In genomic region chr6:160005211-160005610, GRCh38 we compare ENCODE assay signal across 18 cellular contexts. TPM values are rescaled to one million over a fixed set of nuclear protein-coding genes. Genes with fewer than 3 reads are reported as not detected.
DNase-seq lines count a peak whose midpoint lies in the region; ATAC-seq and TF ChIP-seq lines count a peak whose summit lies in the region.
"Had no signal": no experiment of that assay in that cellular context is flagged by ENCODE, and none has a peak within 500 bp of the region (broad histone marks: within the 10 kb centered on the region; RNA-seq: fewer than 3 reads in every experiment).

No MANE protein-coding gene starts in this region.

- no peaks in the 10 kb centered on the region for H3K9me3 ChIP-seq in heart left ventricle

- TF ChIP-seq POLR2A in heart left ventricle (IDR thresholded peaks at IDR 0.05): no peak

- no peak overlapping the region for H3K27ac ChIP-seq in heart left ventricle
- peak overlapping the region in 7 of 59 donors; percentile 21 to 51 (median 36) for H3K27ac ChIP-seq in dorsolateral prefrontal cortex
- H3K27ac ChIP-seq: BLaER1, GM23248 had no signal

- H3K4me3 ChIP-seq in heart left ventricle (no peak overlapping the region), H7 (ENCODE audit: insufficient read depth, low read depth, low read length) (no peak overlapping the region), dorsolateral prefrontal cortex (peak overlapping the region in 52 of 59 donors; percentile 7 to 54 (median 34))
- H3K4me3 ChIP-seq: BLaER1, GM23248 had no signal

- H3K4me1 ChIP-seq in heart left ventricle: peaks cover 0 to 45% (median 13%) of the 10 kb centered on the region in 12 donors
- H3K4me1 ChIP-seq: BLaER1 had no signal

- peak overlapping the region; percentile 77 for H3K27ac Mint-ChIP-seq in stimulated activated effector memory CD8-positive, alpha-beta T cell treated with anti-CD3 and anti-CD28 coated beads, Interleukin-12 subunit alpha, Interleukin-12 subunit beta, amount 100 ng/mL, for 72 hours
- no peak overlapping the region for H3K27ac Mint-ChIP-seq in activated T-cell treated with anti-CD3 and anti-CD28 coated beads, Interleukin-2, amount 50 U/mL, for 24 hours
- H3K27ac Mint-ChIP-seq: CD4-positive, alpha-beta T cell had no signal

- peaks cover 3% of the 10 kb centered on the region for H3K9me3 Mint-ChIP-seq in stimulated activated effector memory CD8-positive, alpha-beta T cell treated with anti-CD3 and anti-CD28 coated beads, Interleukin-12 subunit alpha, Interleukin-12 subunit beta, amount 100 ng/mL, for 72 hours
- peaks cover 3% of the 10 kb centered on the region for H3K9me3 Mint-ChIP-seq in activated T-cell treated with anti-CD3 and anti-CD28 coated beads, Interleukin-2, amount 50 U/mL, for 24 hours
- H3K9me3 Mint-ChIP-seq: CD4-positive, alpha-beta T cell had no signal

- H3K27me3 ChIP-seq in heart left ventricle: no peaks in the 10 kb centered on the region
- H3K27me3 ChIP-seq in H7 (ENCODE audit: control insufficient read depth, insufficient read depth, low read length): no peaks in the 10 kb centered on the region
- H3K27me3 ChIP-seq in dorsolateral prefrontal cortex: no peaks in the 10 kb centered on the region
- H3K27me3 ChIP-seq: BLaER1 had no signal

- H3K36me3 Mint-ChIP-seq in stimulated activated effector memory CD8-positive, alpha-beta T cell treated with anti-CD3 and anti-CD28 coated beads, Interleukin-12 subunit alpha, Interleukin-12 subunit beta, amount 100 ng/mL, for 72 hours: peaks cover 73% of the 10 kb centered on the region
- H3K36me3 Mint-ChIP-seq in activated T-cell treated with anti-CD3 and anti-CD28 coated beads, Interleukin-2, amount 50 U/mL, for 24 hours (ENCODE audit: low read depth): peaks cover 53% of the 10 kb centered on the region

- H3K4me3 Mint-ChIP-seq in stimulated activated effector memory CD8-positive, alpha-beta T cell treated with anti-CD3 and anti-CD28 coated beads, Interleukin-12 subunit alpha, Interleukin-12 subunit beta, amount 100 ng/mL, for 72 hours: peak overlapping the region; percentile 14
- no peak overlapping the region for H3K4me3 Mint-ChIP-seq in activated T-cell treated with anti-CD3 and anti-CD28 coated beads, Interleukin-2, amount 50 U/mL, for 24 hours
- H3K4me3 Mint-ChIP-seq: CD4-positive, alpha-beta T cell had no signal

- DNase-seq in Right ventricle myocardium superior: no peak
- DNase-seq in heart left ventricle: no peak
- peak; percentile 53 for DNase-seq in H7
- no peak for DNase-seq in dorsolateral prefrontal cortex
- no peak for DNase-seq in stimulated activated effector memory CD8-positive, alpha-beta T cell treated with anti-CD3 and anti-CD28 coated beads, Interleukin-12 subunit alpha, Interleukin-12 subunit beta, amount 100 ng/mL, for 72 hours (ENCODE audit: low spot score in 2 of 2)
- no peak for DNase-seq in activated T-cell treated with anti-CD3 and anti-CD28 coated beads, Interleukin-2, amount 50 U/mL, for 24 hours
- no peak for DNase-seq in head of caudate nucleus
- DNase-seq: CD4-positive, alpha-beta T cell; GM23248; HCEC 1CT; IMR-90; NCI-H1694; NCI-H2081; NCI-H2171 treated with DMSO at 0.1 percent for 48 hours; NCI-H446 treated with DMSO at 0.1 percent for 48 hours; NCI-H526 treated with DMSO at 0.1 percent for 48 hours; OCI-M1 had no signal

- peak; percentile 6 for ATAC-seq in Right ventricle myocardium superior (ENCODE audit: poor library complexity)
- no peak for ATAC-seq in heart left ventricle
- ATAC-seq in stimulated activated effector memory CD8-positive, alpha-beta T cell treated with anti-CD3 and anti-CD28 coated beads, Interleukin-12 subunit alpha, Interleukin-12 subunit beta, amount 100 ng/mL, for 72 hours: no peak

- no peaks in the 10 kb centered on the region for H3K27me3 Mint-ChIP-seq in activated T-cell treated with anti-CD3 and anti-CD28 coated beads, Interleukin-2, amount 50 U/mL, for 24 hours
- H3K27me3 Mint-ChIP-seq: CD4-positive, alpha-beta T cell had no signal

- H3K4me1 Mint-ChIP-seq in stimulated activated effector memory CD8-positive, alpha-beta T cell treated with anti-CD3 and anti-CD28 coated beads, Interleukin-12 subunit alpha, Interleukin-12 subunit beta, amount 100 ng/mL, for 72 hours: peaks cover 60% of the 10 kb centered on the region
- H3K4me1 Mint-ChIP-seq in activated T-cell treated with anti-CD3 and anti-CD28 coated beads, Interleukin-2, amount 50 U/mL, for 24 hours (ENCODE audit: low read depth): peaks cover 52% of the 10 kb centered on the region

- 84 to 93% (median 88%) methylated on average over 18 to 31 of the region's 31 CpGs for WGBS in heart left ventricle, 4 donors

- TF ChIP-seq CTCF in heart left ventricle (IDR thresholded peaks at IDR 0.05) (no peak), dorsolateral prefrontal cortex (IDR thresholded peaks at IDR 0.05 in 54 of 56, conservative IDR thresholded peaks at IDR 0.05 in 2 of 56; ENCODE audit: low read depth in 1 of 56, partially characterized antibody in 56 of 56) (no peak)

- intact Hi-C loops in Right ventricle myocardium superior (cut with DNase I) (no loop called here), heart left ventricle (cut with DNase I) (loop anchor here in 1 of 10 donors (5.0 kb wide), 1 partner anchor 33 kb away; no protein-coding TSS in a partner anchor), dorsolateral prefrontal cortex (cut with DNase I) (no loop called here), head of caudate nucleus (cut with DNase I) (no loop called here)

- peaks cover 0 to 12% (median 0%) of the 10 kb centered on the region in 9 donors for H3K36me3 ChIP-seq in heart left ventricle
- H3K36me3 ChIP-seq in H7 (replicated peaks; ENCODE audit: control insufficient read depth, insufficient read depth, low read length): no peaks in the 10 kb centered on the region

RNA-seq across cellular contexts. Expression of gene IGF2R, which starts 36.3 kb away (rescaled TPM):
- total RNA-seq in Right ventricle myocardium superior (68.4 TPM), heart left ventricle (100 to 1,000 TPM in 2 of 9 donors, 10 to 100 TPM in 7; 49.3 to 111 (median 74.0) TPM), dorsolateral prefrontal cortex (10 to 100 TPM; 28.4 to 54.8 (median 42.0) TPM)
- polyA plus RNA-seq in heart left ventricle: 10 to 100 TPM; 15.4 to 38.0 TPM
- total RNA-seq in H7 (2014; rRNA removed; shearing (Covaris generic)): 27.9 and 29.4 TPM in 2 replicates

Comparison
In these comparisons a context has a peak if more than half of its experiments do, and no peak if none do; other contexts are left out.
1. H3K4me3 ChIP-seq: peak in dorsolateral prefrontal cortex (52 of 59); none in heart left ventricle (0 of 12) and H7 (single experiment).